In the genomic region with DNA sequence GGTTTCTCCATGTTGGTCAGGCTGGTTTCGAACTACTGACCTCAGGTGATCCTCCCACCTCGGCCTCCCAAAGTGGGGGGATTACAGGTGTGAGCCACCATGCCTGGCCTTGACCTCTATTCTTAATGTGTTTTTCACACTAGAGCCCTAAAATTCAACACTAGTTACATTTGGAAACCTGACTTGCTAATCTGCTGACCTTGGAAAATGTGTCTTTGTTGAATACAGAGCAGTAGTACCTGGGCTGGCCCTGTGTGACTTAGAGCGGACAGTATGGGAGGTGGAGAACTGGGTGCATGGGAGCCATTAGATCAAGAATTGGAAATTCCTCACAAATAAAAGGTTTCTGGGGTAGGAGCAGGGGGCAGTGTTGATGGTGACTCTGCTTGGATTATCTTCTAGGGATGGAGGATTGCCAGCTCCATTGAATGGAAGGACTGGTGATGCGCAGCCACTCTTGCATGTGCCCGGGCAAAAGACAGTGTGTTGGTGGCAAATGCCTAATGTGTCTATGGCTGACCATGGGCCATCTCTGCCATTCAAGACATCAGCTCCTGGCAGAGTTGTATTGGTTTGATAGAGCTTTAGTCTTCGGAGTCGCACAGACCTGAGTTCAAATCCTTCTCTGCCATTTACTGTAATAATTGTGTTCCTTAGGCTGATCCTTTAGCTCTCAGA, we compare ENCODE assay signal across 22 cellular contexts. TPM values are rescaled to one million over a fixed set of nuclear protein-coding genes. Genes with fewer than 3 reads are reported as not detected.
DNase-seq lines count a peak whose midpoint lies in the region; ATAC-seq, FAIRE-seq and TF ChIP-seq lines count a peak whose summit lies in the region.
"Had no signal": no experiment of that assay in that cellular context is flagged by ENCODE, and none has a peak within 500 bp of the region (broad histone marks: within the 10 kb centered on the region; RNA-seq: fewer than 3 reads in every experiment).

No MANE protein-coding gene starts in this region.

- no TSS peak for BruUV-seq in K562 (replicated peaks; lab: Mats Ljungman, UMichigan)

- ATAC-seq in activated CD4-positive, alpha-beta T cell treated with anti-CD3 and anti-CD28 coated beads for 36 hours: no peak
- ATAC-seq in K562 (no peak), naive B cell (ENCODE audit: low read depth in 2 of 2) (no peak), GM19351 (IDR thresholded peaks at IDR 0.05; ENCODE audit: unreplicated experiment) (no peak)
- ATAC-seq: PC-3 had no signal

- no peak for TF ChIP-seq EP300 in K562 (IDR thresholded peaks at IDR 0.05; ENCODE audit: low read length)

- in situ Hi-C loops in K562 (cut with MboI): no loop called here

- H2AFZ ChIP-seq in K562 (ENCODE audit: low read depth, low read length): no peak overlapping the region
- no peak overlapping the region for H2AFZ ChIP-seq in Karpas-422 (ENCODE audit: low read length)

- peaks cover 58% of the 10 kb centered on the region for H3K4me1 ChIP-seq in CD4-positive, alpha-beta memory T cell (ENCODE audit: insufficient read depth, low read length)
- H3K4me1 ChIP-seq in K562 (replicated peaks in 1 of 2; ENCODE audit: control insufficient read depth in 2 of 2, insufficient read depth in 2 of 2, low read length in 2 of 2): peaks cover 0 to 15% of the 10 kb centered on the region in 2 experiments; a peak in 2 of 5 replicates
- H3K4me1 ChIP-seq in Karpas-422 (ENCODE audit: low read length): peaks cover 37% of the 10 kb centered on the region

- no peak overlapping the region for H3K27ac ChIP-seq in CD4-positive, alpha-beta memory T cell (ENCODE audit: low read depth, low read length)
- H3K27ac ChIP-seq in K562 (ENCODE audit: extremely low read depth, low read depth, low read length) (no peak overlapping the region), Karpas-422 (ENCODE audit: low read length) (no peak overlapping the region)
- H3K27ac ChIP-seq: 22Rv1, KMS-11 had no signal

- no peaks in the 10 kb centered on the region for H3K27me3 ChIP-seq in CD4-positive, alpha-beta memory T cell (ENCODE audit: insufficient read depth, low read length)
- H3K27me3 ChIP-seq in K562 (ENCODE audit: control insufficient read depth in 2 of 2, insufficient read depth in 2 of 2, low read length in 2 of 2): no peaks in the 10 kb centered on the region
- H3K27me3 ChIP-seq in Karpas-422 (ENCODE audit: low read length): no peaks in the 10 kb centered on the region

- no peaks in the 10 kb centered on the region for H3K9me3 ChIP-seq in CD4-positive, alpha-beta memory T cell (ENCODE audit: control insufficient read depth in 1 of 2, low read length in 2 of 2)
- H3K9me3 ChIP-seq in K562 (replicated peaks; ENCODE audit: control insufficient read depth, insufficient read depth, low read depth, low read length): no peaks in the 10 kb centered on the region
- no peaks in the 10 kb centered on the region for H3K9me3 ChIP-seq in Karpas-422 (ENCODE audit: low read length)

- no peak for TF ChIP-seq POLR2A in K562 (conservative IDR thresholded peaks at IDR 0.05)

- H3K27me3 Mint-ChIP-seq in activated CD4-positive, alpha-beta T cell treated with anti-CD3 and anti-CD28 coated beads for 36 hours: no peaks in the 10 kb centered on the region
- H3K27me3 Mint-ChIP-seq in CD4-positive, alpha-beta memory T cell: no peaks in the 10 kb centered on the region
- H3K27me3 Mint-ChIP-seq in naive B cell: no peaks in the 10 kb centered on the region
- H3K27me3 Mint-ChIP-seq: CD4-positive, alpha-beta T cell had no signal

- WGBS in K562 (ENCODE audit: insufficient coverage, low coverage, missing lambda C conversion rate): 95% methylated on average over 7 of the region's 7 CpGs

- no peaks in the 10 kb centered on the region for H3K9me2 ChIP-seq in Karpas-422 (replicated peaks; ENCODE audit: insufficient read depth, low read length)

- no peak overlapping the region for H3K4me2 ChIP-seq in K562 (ENCODE audit: insufficient read depth, low read length)
- H3K4me2 ChIP-seq in Karpas-422 (ENCODE audit: low read depth, low read length, poor library complexity, severe bottlenecking): no peak overlapping the region
- H3K4me2 ChIP-seq: KMS-11 had no signal

- peaks cover 4% of the 10 kb centered on the region for H3K36me3 Mint-ChIP-seq in activated CD4-positive, alpha-beta T cell treated with anti-CD3 and anti-CD28 coated beads for 36 hours (ENCODE audit: low read depth)
- H3K36me3 Mint-ChIP-seq in CD4-positive, alpha-beta memory T cell: peaks cover 0 to 29% of the 10 kb centered on the region in 2 donors
- H3K36me3 Mint-ChIP-seq in naive B cell: no peaks in the 10 kb centered on the region

- H4K20me1 ChIP-seq in K562 (replicated peaks; ENCODE audit: control insufficient read depth, insufficient read depth, low read length) (peaks cover 27% of the 10 kb centered on the region), Karpas-422 (ENCODE audit: insufficient read depth, low read depth, low read length) (no peaks in the 10 kb centered on the region)

- H3K9me1 ChIP-seq in K562 (ENCODE audit: control insufficient read depth, insufficient read depth, low read length): peaks cover 6% of the 10 kb centered on the region

- H3K36me3 ChIP-seq in CD4-positive, alpha-beta memory T cell (ENCODE audit: insufficient read depth, low read length): no peaks in the 10 kb centered on the region
- H3K36me3 ChIP-seq in K562 (ENCODE audit: control insufficient read depth, insufficient read depth, low read length): peaks cover 18% of the 10 kb centered on the region; the same call in 2 of the 3 replicates
- no peaks in the 10 kb centered on the region for H3K36me3 ChIP-seq in Karpas-422 (ENCODE audit: insufficient read depth, low read length)

- POLR2A ChIA-PET in activated CD4-positive, alpha-beta T cell treated with anti-CD3 and anti-CD28 coated beads for 36 hours (lab: Charles Lee): no interaction called here
- POLR2A ChIA-PET in CD4-positive, alpha-beta memory T cell (lab: Charles Lee; ENCODE audit: partially characterized antibody): interaction anchor here (1.0 kb wide), 1 partner anchor 66 kb away, joined by 3 read pairs; no protein-coding TSS in a partner anchor
- POLR2A ChIA-PET in K562 (lab: Yijun Ruan, JAX): interaction anchor here (1.5 kb wide), 1 partner anchor 30 kb away, joined by 5 read pairs; no protein-coding TSS in a partner anchor

- peak overlapping the region; percentile 30 for H3K27ac Mint-ChIP-seq in activated CD4-positive, alpha-beta T cell treated with anti-CD3 and anti-CD28 coated beads for 36 hours
- H3K27ac Mint-ChIP-seq in CD4-positive, alpha-beta memory T cell: peak overlapping the region in 5 of 7 donors; percentile 2 to 53 (median 30)
- peak overlapping the region in 5 of 6 donors; percentile 5 to 89 (median 48) for H3K27ac Mint-ChIP-seq in naive B cell

- no peaks in the 10 kb centered on the region for H3K9me3 Mint-ChIP-seq in activated CD4-positive, alpha-beta T cell treated with anti-CD3 and anti-CD28 coated beads for 36 hours (ENCODE audit: low read depth)
- no peaks in the 10 kb centered on the region for H3K9me3 Mint-ChIP-seq in CD4-positive, alpha-beta memory T cell
- no peaks in the 10 kb centered on the region for H3K9me3 Mint-ChIP-seq in naive B cell
- H3K9me3 Mint-ChIP-seq: CD4-positive, alpha-beta T cell had no signal

- H3K4me3 ChIP-seq in CD4-positive, alpha-beta memory T cell (ENCODE audit: low read length in 2 of 2): no peak overlapping the region
- H3K4me3 ChIP-seq in K562 (no peak overlapping the region), Karpas-422 (ENCODE audit: low read length) (no peak overlapping the region)

- peaks cover 68% of the 10 kb centered on the region for H3K4me1 Mint-ChIP-seq in activated CD4-positive, alpha-beta T cell treated with anti-CD3 and anti-CD28 coated beads for 36 hours
- peaks cover 63 to 97% (median 83%) of the 10 kb centered on the region in 4 donors for H3K4me1 Mint-ChIP-seq in CD4-positive, alpha-beta memory T cell
- peaks cover 58 to 75% (median 69%) of the 10 kb centered on the region in 3 donors for H3K4me1 Mint-ChIP-seq in naive B cell

- intact Hi-C loops in activated CD4-positive, alpha-beta T cell treated with anti-CD3 and anti-CD28 coated beads for 36 hours (cut with DNase I, micrococcal nuclease): no loop called here
- intact Hi-C loops in CD4-positive, alpha-beta memory T cell (cut with micrococcal nuclease): no loop called here
- intact Hi-C loops in K562 (cut with micrococcal nuclease): no loop called here

- CTCF ChIA-PET in activated CD4-positive, alpha-beta T cell treated with anti-CD3 and anti-CD28 coated beads for 36 hours (lab: Charles Lee): interaction anchor here (0.7 to 1.6 kb wide), 4 partner anchors 9 to 113 kb away, joined by 3 to 5 read pairs (median 4); no protein-coding TSS in a partner anchor
- CTCF ChIA-PET in CD4-positive, alpha-beta memory T cell (lab: Charles Lee; ENCODE audit: partially characterized antibody): no interaction called here
- CTCF ChIA-PET in K562 (lab: Yijun Ruan, JAX; ENCODE audit: low intra/inter-chr PET ratio): no interaction called here

- FAIRE-seq in K562 (lab: Jason Lieb, UNC): no peak
- FAIRE-seq: D721Med, GM12892, GM18507, H54 had no signal

- TF ChIP-seq RAD21 in K562 (CRISPR knock-in tag; conservative IDR thresholded peaks at IDR 0.05 in 1 of 2, IDR thresholded peaks at IDR 0.05 in 1 of 2): no peak

- DNase-seq in activated CD4-positive, alpha-beta T cell treated with anti-CD3 and anti-CD28 coated beads for 36 hours: no peak
- no peak for DNase-seq in activated CD4-positive, alpha-beta T cell treated with anti-CD3 and anti-CD28 coated beads for 48 hours
- DNase-seq in CD4-positive, alpha-beta memory T cell: no peak
- DNase-seq in K562 (ENCODE audit: extremely low read depth in 1 of 4, low spot score in 3 of 4) (no peak), naive B cell (no peak), cerebellar nuclear complex (lab: John Stamatoyannopoulos, UW) (no peak), Karpas-422 (no peak)
- DNase-seq: CD4-positive, alpha-beta T cell; DMS79; NCI-H1417 treated with DMSO at 0.1 percent for 48 hours; NCI-H345; NCI-H526; PC-3; RPMI8226; SHP77 treated with DMSO at 0.1 percent for 48 hours had no signal

- H3K9ac ChIP-seq in K562 (ENCODE audit: insufficient read depth in 1 of 2, low read depth in 2 of 2, low read length in 2 of 2): no peak overlapping the region
- no peak overlapping the region for H3K9ac ChIP-seq in Karpas-422 (ENCODE audit: low read length)
- H3K9ac ChIP-seq: KMS-11 had no signal

- H3K79me2 ChIP-seq in K562 (ENCODE audit: control insufficient read depth, insufficient read depth, low read length) (peaks cover 74% of the 10 kb centered on the region; the same call in 2 of the 3 replicates), Karpas-422 (ENCODE audit: low read length) (peaks cover 97% of the 10 kb centered on the region)

- TF ChIP-seq CTCF in K562 (IDR thresholded peaks at IDR 0.05 in 2 of 3, conservative IDR thresholded peaks at IDR 0.05 in 1 of 3; ENCODE audit: insufficient read depth in 2 of 3, low read depth in 1 of 3, low read length in 3 of 3): no peak

- H3K4me3 Mint-ChIP-seq in activated CD4-positive, alpha-beta T cell treated with anti-CD3 and anti-CD28 coated beads for 36 hours: no peak overlapping the region
- H3K4me3 Mint-ChIP-seq in CD4-positive, alpha-beta memory T cell: no peak overlapping the region
- no peak overlapping the region for H3K4me3 Mint-ChIP-seq in naive B cell
- H3K4me3 Mint-ChIP-seq: CD4-positive, alpha-beta T cell had no signal

RNA-seq across cellular contexts. Expression of a gene that starts 53.4 kb away (rescaled TPM):
- 100 to 1,000 TPM; 139 to 152 TPM for total RNA-seq in activated CD4-positive, alpha-beta T cell treated with anti-CD3 and anti-CD28 coated beads for 36 hours
- total RNA-seq in CD4-positive, alpha-beta memory T cell: 100 to 1,000 TPM; 112 to 116 TPM
- polyA plus RNA-seq in CD4-positive, alpha-beta memory T cell: 100 to 1,000 TPM; 191 to 218 TPM
- 32.4 and 53.6 TPM in 2 replicates for total RNA-seq in K562 (2011; cell fraction: chromatin; rRNA removed; ENCODE audit: low replicate concordance)
- total RNA-seq in K562 (2011; cell fraction: nucleolus; rRNA removed): 34.2 and 42.0 TPM in 2 replicates
- total RNA-seq in K562 (2011; cell fraction: nucleoplasm; rRNA removed): 39.2 and 53.0 TPM in 2 replicates
- total RNA-seq in K562 (2014; rRNA removed) (120 and 130 TPM in 2 replicates), K562 (2014; rRNA removed; fragmentation: Illumina TruSeq; extraction: Trizol) (66.0 and 71.2 TPM in 2 replicates), K562 (2015; rRNA removed; fragmentation: Illumina TruSeq; extraction: Trizol) (125 and 130 TPM in 2 replicates), K562 (2021) (164 and 174 TPM in 2 replicates)
- polyA plus RNA-seq in K562 (2011; rRNA removed) (121 and 130 TPM in 2 replicates), K562 (2014; fragmentation: Illumina TruSeq; extraction: Trizol) (128 and 152 TPM in 2 replicates), K562 (2014; fragmentation: Nextera tagmentation; extraction: Ambion mirVana) (1 to 10 TPM in 1 of 2 experiments, under 1 TPM in 1; 0.80 to 1.2 TPM), K562 (2014; rRNA removed) (207 and 219 TPM in 2 replicates), naive B cell (ENCODE audit: low read depth in 6 of 6) (100 to 1,000 TPM; 155 to 228 (median 187) TPM)
- polyA plus RNA-seq in K562 (2011; cell fraction: cytosol; rRNA removed): 127 and 230 TPM in 2 replicates
- 54.0 and 67.3 TPM in 2 replicates for polyA plus RNA-seq in K562 (2011; cell fraction: nucleus; rRNA removed)
- 134 and 170 TPM in 2 replicates for polyA plus RNA-seq in K562 (2012)
- polyA minus RNA-seq in K562 (2011; rRNA and poly(A)+ RNA removed): 52.4 and 62.2 TPM in 2 replicates
- 67.6 and 72.6 TPM in 2 replicates for polyA minus RNA-seq in K562 (2011; cell fraction: cytosol; rRNA and poly(A)+ RNA removed)
- polyA minus RNA-seq in K562 (2011; cell fraction: nucleus; rRNA and poly(A)+ RNA removed): 29.5 and 41.0 TPM in 2 replicates
- total RNA-seq in Karpas-422 (2014; rRNA removed; shearing (Covaris generic); ENCODE audit: low replicate concordance): 78.8 and 116 TPM in 2 replicates
